ENCODE assay signal across 9 cellular contexts in the genomic region with DNA sequence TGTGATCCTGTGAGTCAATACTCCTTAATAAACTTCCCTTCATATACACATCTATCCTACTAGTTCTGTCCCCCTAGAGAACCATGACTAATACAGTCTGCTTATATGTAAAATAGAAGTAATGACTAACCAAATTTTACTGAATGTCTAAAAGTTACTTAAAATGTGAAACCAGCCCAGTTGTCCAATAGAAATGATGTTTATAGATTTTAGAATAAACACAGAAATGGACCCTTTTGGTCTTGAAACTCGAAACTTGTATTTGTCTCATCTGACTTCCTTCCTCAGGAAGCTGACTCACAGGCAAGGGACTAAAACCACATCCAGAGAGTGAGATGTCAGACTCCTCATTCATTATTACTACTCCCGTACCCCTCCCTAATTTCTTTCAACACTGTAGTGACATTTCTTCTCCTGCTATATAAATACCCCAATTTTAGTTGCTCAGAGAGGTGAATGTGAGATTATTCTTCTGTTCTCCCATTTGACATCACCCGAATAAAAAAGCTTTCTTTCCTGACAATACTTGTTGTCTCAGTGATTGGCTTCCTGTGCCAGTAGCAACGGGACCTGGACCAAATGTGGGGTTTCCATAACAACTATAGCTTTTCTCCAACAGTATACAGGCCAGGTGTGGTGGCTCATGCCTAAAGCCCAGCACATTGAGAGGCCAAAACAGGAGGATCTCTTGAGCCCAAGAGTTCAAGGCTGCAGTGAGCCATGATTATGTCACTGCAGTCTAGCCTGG.
DNase-seq lines count a peak whose midpoint lies in the region; ATAC-seq and TF ChIP-seq lines count a peak whose summit lies in the region.
"Had no signal": no experiment of that assay in that cellular context is flagged by ENCODE, and none has a peak within 500 bp of the region (broad histone marks: within the 10 kb centered on the region; RNA-seq: fewer than 3 reads in every experiment).

No MANE protein-coding gene starts in this region.

- no peaks in the 10 kb centered on the region for H4K20me1 ChIP-seq in PC-3 (ENCODE audit: low read length)

- peak; percentile 43 for DNase-seq in PC-3
- DNase-seq in hepatic stellate cell (ENCODE audit: low spot score), result peak; percentile 7
- DNase-seq in NCI-H526 treated with DMSO at 0.1 percent for 48 hours (lab: John Stamatoyannopoulos, UW), result no peak
- no peak for DNase-seq in mucosa of descending colon
- DNase-seq in posterior vena cava (ENCODE audit: low spot score), result no peak
- DNase-seq in CD8-positive, alpha-beta memory T cell, result no peak
- DNase-seq: NCI-H748 treated with DMSO at 0.1 percent for 48 hours had no signal

- CTCF ChIA-PET in PC-3 (lab: Charles Lee), result no interaction called here
- CTCF ChIA-PET in CD8-positive, alpha-beta memory T cell (lab: Charles Lee), result no interaction called here

- TF ChIP-seq CTCF in PC-3 (conservative IDR thresholded peaks at IDR 0.05; ENCODE audit: low read depth, low read length) (no peak), mucosa of descending colon (IDR thresholded peaks at IDR 0.05) (no peak)

- no peaks in the 10 kb centered on the region for H3K27me3 ChIP-seq in PC-3 (ENCODE audit: low read length)
- H3K27me3 ChIP-seq in CD8-positive, alpha-beta memory T cell (ENCODE audit: insufficient read depth, low read length, poor library complexity, severe bottlenecking), result no peaks in the 10 kb centered on the region

- no peak overlapping the region for H2AFZ ChIP-seq in PC-3 (ENCODE audit: low read length)

- peaks cover 0 to 5% (median 0%) of the 10 kb centered on the region in 3 donors for H3K36me3 Mint-ChIP-seq in CD8-positive, alpha-beta memory T cell

- peaks cover 8 to 32% (median 27%) of the 10 kb centered on the region in 5 donors for H3K9me3 Mint-ChIP-seq in CD8-positive, alpha-beta memory T cell

- no peak overlapping the region for H3K4me2 ChIP-seq in PC-3 (ENCODE audit: low read length)

- H3K4me3 ChIP-seq in PC-3 (ENCODE audit: low read length) (no peak overlapping the region), mucosa of descending colon (no peak overlapping the region)
- no peak overlapping the region for H3K4me3 ChIP-seq in CD8-positive, alpha-beta memory T cell (ENCODE audit: low read length)

- no peaks in the 10 kb centered on the region for H3F3A ChIP-seq in PC-3 (ENCODE audit: low read length, unreplicated experiment)

- H3K4me3 Mint-ChIP-seq in CD8-positive, alpha-beta memory T cell, result no peak overlapping the region

- no peaks in the 10 kb centered on the region for H3K4me1 ChIP-seq in PC-3 (ENCODE audit: insufficient read depth, low read length)
- no peaks in the 10 kb centered on the region for H3K4me1 ChIP-seq in mucosa of descending colon (ENCODE audit: low read depth)
- no peaks in the 10 kb centered on the region for H3K4me1 ChIP-seq in CD8-positive, alpha-beta memory T cell (ENCODE audit: insufficient read depth, low read length)

- intact Hi-C loops in PC-3 (cut with micrococcal nuclease), result no loop called here
- intact Hi-C loops in mucosa of descending colon (cut with DNase I, micrococcal nuclease), result no loop called here
- intact Hi-C loops in posterior vena cava (cut with DNase I), result no loop called here

- no peaks in the 10 kb centered on the region for H3K79me2 ChIP-seq in PC-3 (ENCODE audit: low read length)

- H3K27ac ChIP-seq in PC-3 (ENCODE audit: low read length), result peak overlapping the region; percentile 60
- no peak overlapping the region for H3K27ac ChIP-seq in CD8-positive, alpha-beta memory T cell (ENCODE audit: low read depth, low read length)

- H3K9me3 ChIP-seq in PC-3 (ENCODE audit: low read length), result peaks cover 9% of the 10 kb centered on the region; the same call in 1 of the 2 replicates
- H3K9me3 ChIP-seq in mucosa of descending colon, result peaks cover 27% of the 10 kb centered on the region
- no peaks in the 10 kb centered on the region for H3K9me3 ChIP-seq in CD8-positive, alpha-beta memory T cell (ENCODE audit: low read length)

- no peaks in the 10 kb centered on the region for H3K9me2 ChIP-seq in PC-3 (replicated peaks; ENCODE audit: low read length)

- no peaks in the 10 kb centered on the region for H3K36me3 ChIP-seq in PC-3 (ENCODE audit: low read depth, low read length)
- H3K36me3 ChIP-seq in mucosa of descending colon (ENCODE audit: low read depth), result no peaks in the 10 kb centered on the region
- H3K36me3 ChIP-seq in CD8-positive, alpha-beta memory T cell (ENCODE audit: insufficient read depth, low read length), result no peaks in the 10 kb centered on the region

- H3K4me1 Mint-ChIP-seq in CD8-positive, alpha-beta memory T cell, result no peaks in the 10 kb centered on the region

- POLR2A ChIA-PET in PC-3 (lab: Charles Lee; ENCODE audit: unreplicated experiment), result no interaction called here
- POLR2A ChIA-PET in CD8-positive, alpha-beta memory T cell (lab: Charles Lee), result no interaction called here

- BruUV-seq in PC-3 (replicated peaks; lab: Mats Ljungman, UMichigan), result no TSS peak

- H3K9ac ChIP-seq in PC-3 (ENCODE audit: low read length), result no peak overlapping the region

- no peaks in the 10 kb centered on the region for H3K27me3 Mint-ChIP-seq in CD8-positive, alpha-beta memory T cell

- H3K27ac Mint-ChIP-seq in CD8-positive, alpha-beta memory T cell, result peak overlapping the region in 1 of 8 donors; percentile 38

- ATAC-seq in GM18861 (IDR thresholded peaks at IDR 0.05; ENCODE audit: unreplicated experiment) (peak; percentile 70), HG02938 (IDR thresholded peaks at IDR 0.05; ENCODE audit: unreplicated experiment) (peak; percentile 79), PC-3 (peak; percentile 61), mucosa of descending colon (no peak)

Comparison
In these comparisons a context has a peak if more than half of its experiments do, and no peak if none do; other contexts are left out.
1. DNase-seq: peak in PC-3 (single experiment) and hepatic stellate cell (single experiment); none in NCI-H526 treated with DMSO at 0.1 percent for 48 hours (single experiment), mucosa of descending colon (0 of 3), posterior vena cava (single experiment) and CD8-positive, alpha-beta memory T cell (0 of 5).